Comparison of ENCODE assay signal across 9 cellular contexts in the genomic region with DNA sequence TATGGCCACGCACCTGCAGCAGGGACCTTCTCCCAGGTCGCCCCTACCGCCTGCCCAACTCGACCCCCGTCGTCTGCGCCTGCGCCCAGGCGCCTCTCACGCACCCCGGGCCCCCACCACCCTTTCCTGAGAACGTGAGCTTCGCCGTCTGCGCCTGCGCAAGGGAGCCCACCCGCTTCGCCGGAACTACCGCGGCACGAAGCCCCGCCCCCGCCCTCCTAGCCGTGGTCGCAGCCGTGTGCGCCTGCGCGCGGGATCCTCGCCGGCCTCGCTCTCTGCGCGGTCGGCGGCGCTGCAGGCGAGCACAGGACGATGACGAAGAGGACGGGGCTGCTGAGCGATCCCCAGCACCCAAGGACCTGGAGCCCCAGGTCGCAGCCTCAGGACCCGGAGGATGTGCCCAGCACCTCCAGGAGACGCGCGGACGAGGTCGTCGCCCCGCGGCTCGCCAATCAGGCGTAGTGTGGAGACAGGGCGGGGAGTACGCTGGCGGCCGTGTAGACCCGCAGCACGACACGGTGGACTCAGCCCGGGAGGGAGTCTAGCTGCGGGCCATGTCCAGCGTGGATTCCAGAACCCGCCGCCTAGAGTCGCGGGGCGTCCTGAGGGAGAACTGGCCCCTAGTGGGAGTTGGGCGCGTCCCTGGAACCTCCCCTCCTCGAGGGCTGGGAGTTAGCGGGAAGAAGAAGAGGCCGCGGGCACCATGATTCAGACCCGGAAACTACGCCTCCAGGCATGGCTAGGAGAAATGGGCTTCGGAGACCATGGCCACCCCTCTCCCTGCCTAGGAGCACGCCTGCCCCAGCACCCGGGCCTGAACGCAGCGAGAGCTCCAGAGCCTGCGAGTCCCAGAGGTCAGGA.
A peak's percentile ranks its signal among the peaks of the same experiment; 100 is the strongest.
DNase-seq lines count a peak whose midpoint lies in the region; ATAC-seq, FAIRE-seq and TF ChIP-seq lines count a peak whose summit lies in the region.
"Had no signal": no experiment of that assay in that cellular context is flagged by ENCODE, and none has a peak within 500 bp of the region (broad histone marks: within the 10 kb centered on the region; RNA-seq: fewer than 3 reads in every experiment).

No MANE protein-coding gene starts in this region.

- peak overlapping the region; percentile 62 to 67 (median 63) for H3K4me3 ChIP-seq in liver (ENCODE audit: low read depth in 1 of 3, low read length in 3 of 3)
- no peak overlapping the region for H3K4me3 ChIP-seq in HepG2 (replicated peaks in 1 of 3; ENCODE audit: insufficient read depth in 1 of 3, low read depth in 2 of 3, low read length in 3 of 3)
- peak overlapping the region; percentile 48 for H3K4me3 ChIP-seq in fibroblast of mammary gland (ENCODE audit: control insufficient read depth, low read depth, low read length)

- no peak for FAIRE-seq in HepG2 (lab: Jason Lieb, UNC)

- H3K27ac ChIP-seq in liver (ENCODE audit: low read depth in 1 of 2, low read length in 2 of 2) (peak overlapping the region in 1 of 2 donors; percentile 17), HepG2 (ENCODE audit: extremely low read length, insufficient read depth, low read length) (no peak overlapping the region)
- H3K27ac ChIP-seq: C4-2B had no signal

- H3K4me1 ChIP-seq in liver (ENCODE audit: control insufficient read depth in 4 of 4, insufficient read depth in 4 of 4, low read length in 3 of 4), result peaks cover 0 to 15% (median 3%) of the 10 kb centered on the region in 4 donors
- H3K4me1 ChIP-seq in HepG2 (ENCODE audit: insufficient read depth, low read length), result no peaks in the 10 kb centered on the region

- intact Hi-C loops in HepG2 (cut with micrococcal nuclease; ENCODE audit: unreplicated experiment), result no loop called here

- no peaks in the 10 kb centered on the region for H3K79me2 ChIP-seq in HepG2 (ENCODE audit: insufficient read depth, low read length)

- no peak for TF ChIP-seq POLR2A in HepG2 (IDR thresholded peaks at IDR 0.05; ENCODE audit: insufficient read depth in 1 of 2, low read depth in 2 of 2, low read length in 2 of 2)

- no peaks in the 10 kb centered on the region for H3K36me3 ChIP-seq in liver (ENCODE audit: control insufficient read depth in 4 of 4, insufficient read depth in 3 of 4, low read depth in 1 of 4, low read length in 3 of 4)
- H3K36me3 ChIP-seq in HepG2 (replicated peaks in 1 of 2; ENCODE audit: control insufficient read depth in 1 of 2, insufficient read depth in 2 of 2, low read length in 2 of 2), result no peaks in the 10 kb centered on the region

- BruUV-seq in HepG2 (replicated peaks; lab: Mats Ljungman, UMichigan), result no TSS peak

- no peaks in the 10 kb centered on the region for H3K27me3 ChIP-seq in liver (ENCODE audit: control insufficient read depth in 4 of 4, insufficient read depth in 4 of 4, low read length in 3 of 4)
- H3K27me3 ChIP-seq in HepG2 (ENCODE audit: control insufficient read depth in 1 of 2, insufficient read depth in 2 of 2, low read length in 2 of 2), result no peaks in the 10 kb centered on the region

- no peak overlapping the region for H2AFZ ChIP-seq in HepG2 (ENCODE audit: low read length)

- POLR2A ChIA-PET in HepG2 (lab: Yijun Ruan, JAX), result no interaction called here

- no peak for ATAC-seq in HepG2
- ATAC-seq in omental fat pad (ENCODE audit: low FRiP score), result peak; percentile 97
- no peak for ATAC-seq in HG03571 (IDR thresholded peaks at IDR 0.05; ENCODE audit: unreplicated experiment)

- no peaks in the 10 kb centered on the region for H4K20me1 ChIP-seq in HepG2 (ENCODE audit: insufficient read depth, low read length)

- in situ Hi-C loops in HepG2 (cut with HindIII; ENCODE audit: extremely low pct_ligation_motif_present, low pct_unique_long_range_greater_than_20kb), result no loop called here

- no peak for TF ChIP-seq CTCF in liver (IDR thresholded peaks at IDR 0.05; ENCODE audit: low read depth, low read length, missing input control)
- no peak for TF ChIP-seq CTCF in HepG2 (CRISPR knock-in tag; IDR thresholded peaks at IDR 0.05)
- no peak for TF ChIP-seq CTCF in fibroblast of mammary gland (conservative IDR thresholded peaks at IDR 0.05; ENCODE audit: control insufficient read depth, insufficient read depth, low read depth, low read length)
- TF ChIP-seq CTCF in omental fat pad (IDR thresholded peaks at IDR 0.05), result no peak

- TF ChIP-seq RAD21 in liver (IDR thresholded peaks at IDR 0.05) (no peak), HepG2 (CRISPR knock-in tag; IDR thresholded peaks at IDR 0.05) (no peak)

- TF ChIP-seq EP300 in HepG2 (IDR thresholded peaks at IDR 0.05; ENCODE audit: low read depth in 2 of 2, low read length in 2 of 2) (no peak), HepG2 (CRISPR knock-in tag; IDR thresholded peaks at IDR 0.05; ENCODE audit: borderline replicate concordance) (no peak)

- H3K9ac ChIP-seq in liver (ENCODE audit: low read depth in 1 of 2, low read length in 2 of 2) (peak overlapping the region in 1 of 2 donors; percentile 42), HepG2 (ENCODE audit: insufficient read depth, low read depth, low read length) (no peak overlapping the region)

- no peak overlapping the region for H3K4me2 ChIP-seq in HepG2 (ENCODE audit: low read depth, low read length)

- CTCF ChIA-PET in HepG2 (lab: Yijun Ruan, JAX; ENCODE audit: low intra/inter-chr PET ratio, low total read pairs), result no interaction called here

- H3K9me3 ChIP-seq in liver (ENCODE audit: control insufficient read depth in 4 of 4, low read length in 3 of 4), result peaks cover 0 to 1% (median 0%) of the 10 kb centered on the region in 4 donors
- H3K9me3 ChIP-seq in HepG2 (ENCODE audit: low read length), result peaks cover 20% of the 10 kb centered on the region

- WGBS in liver, result 28% methylated on average over 85 of the region's 85 CpGs
- 86% methylated on average over 34 of the region's 85 CpGs for WGBS in HepG2 (ENCODE audit: low lambda C conversion rate)

- DNase-seq in HepG2 (ENCODE audit: low spot score) (no peak), fibroblast of mammary gland (ENCODE audit: low read depth) (peak; percentile 62), omental fat pad (ENCODE audit: low spot score) (no peak), stromal cell of bone marrow (ENCODE audit: low read depth) (peak; percentile 23), NOMO-1 (lab: John Stamatoyannopoulos, UW; ENCODE audit: unreplicated experiment in 2 of 2) (no peak)
- peak; percentile 20 to 67 for DNase-seq in activated T-helper 1 cell treated with anti-CD3 and anti-CD28 coated beads, Interleukin-2, amount 50 U/mL, for 16 hours (ENCODE audit: low read depth in 1 of 2, low spot score in 1 of 2)

TF ChIP-seq in liver, 16 proteins besides CTCF, POLR2A, EP300 and RAD21:
- TF ChIP-seq TAF1 (conservative IDR thresholded peaks at IDR 0.05), result no peak
- TF ChIP-seq RXRA (IDR thresholded peaks at IDR 0.05), result no peak
- TF ChIP-seq, protein P1, sequence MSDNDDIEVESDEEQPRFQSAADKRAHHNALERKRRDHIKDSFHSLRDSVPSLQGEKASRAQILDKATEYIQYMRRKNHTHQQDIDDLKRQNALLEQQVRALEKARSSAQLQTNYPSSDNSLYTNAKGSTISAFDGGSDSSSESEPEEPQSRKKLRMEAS (IDR thresholded peaks at IDR 0.05), result no peak
- no peak for TF ChIP-seq HNF4G (IDR thresholded peaks at IDR 0.05)
- TF ChIP-seq NR2F2 (IDR thresholded peaks at IDR 0.05), result no peak
- TF ChIP-seq SP1 (IDR thresholded peaks at IDR 0.05), result no peak
TF ChIP-seq in liver: peak in this region for 0.

TF ChIP-seq in HepG2, 621 proteins besides CTCF, POLR2A, EP300 and RAD21 (continues in another document):
- TF ChIP-seq, protein P2, sequence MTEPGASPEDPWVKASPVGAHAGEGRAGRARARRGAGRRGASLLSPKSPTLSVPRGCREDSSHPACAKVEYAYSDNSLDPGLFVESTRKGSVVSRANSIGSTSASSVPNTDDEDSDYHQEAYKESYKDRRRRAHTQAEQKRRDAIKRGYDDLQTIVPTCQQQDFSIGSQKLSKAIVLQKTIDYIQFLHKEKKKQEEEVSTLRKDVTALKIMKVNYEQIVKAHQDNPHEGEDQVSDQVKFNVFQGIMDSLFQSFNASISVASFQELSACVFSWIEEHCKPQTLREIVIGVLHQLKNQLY (CRISPR knock-in tag; IDR thresholded peaks at IDR 0.05), result no peak
- TF ChIP-seq ZNF749 (CRISPR knock-in tag; IDR thresholded peaks at IDR 0.05; ENCODE audit: borderline replicate concordance), result no peak
- no peak for TF ChIP-seq ZBTB7A (CRISPR knock-in tag; IDR thresholded peaks at IDR 0.05)
- TF ChIP-seq PAF1 (CRISPR knock-in tag; IDR thresholded peaks at IDR 0.05), result no peak

Comparison
In these comparisons a context has a peak if more than half of its experiments do, and no peak if none do; other contexts are left out.
1. H3K4me3 ChIP-seq: peak in liver (3 of 3) and fibroblast of mammary gland (single experiment); none in HepG2 (0 of 3).
2. DNase-seq: peak in activated T-helper 1 cell treated with anti-CD3 and anti-CD28 coated beads, Interleukin-2, amount 50 U/mL, for 16 hours (2 of 2), fibroblast of mammary gland (single experiment) and stromal cell of bone marrow (single experiment); none in HepG2 (single experiment), omental fat pad (single experiment) and NOMO-1 (0 of 2).